10 cellular contexts compared by ENCODE assay signal in the genomic region with DNA sequence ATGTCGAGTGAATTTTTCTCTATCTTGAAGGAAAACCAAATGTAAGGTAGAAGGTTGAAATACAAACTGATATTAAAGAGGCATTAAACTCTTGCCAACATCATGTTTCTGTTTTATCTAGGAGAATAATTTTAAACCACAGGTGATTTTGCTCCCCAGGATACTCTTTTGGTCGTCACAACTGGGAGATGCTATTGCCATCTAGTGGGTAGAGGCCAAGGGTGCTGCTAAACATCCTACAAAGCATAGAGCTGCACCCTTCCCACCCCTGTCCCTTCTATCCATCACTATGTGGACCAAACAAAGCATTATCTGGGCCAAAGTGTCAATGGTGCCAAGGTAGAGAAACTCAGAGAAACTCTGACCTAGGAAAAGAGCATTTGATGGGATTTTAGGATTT.
DNase-seq lines count a peak whose midpoint lies in the region; ATAC-seq and TF ChIP-seq lines count a peak whose summit lies in the region.
"Had no signal": no experiment of that assay in that cellular context is flagged by ENCODE, and none has a peak within 500 bp of the region (broad histone marks: within the 10 kb centered on the region; RNA-seq: fewer than 3 reads in every experiment).

No MANE protein-coding gene starts in this region.

- DNase-seq in Ammon's horn (ENCODE audit: low spot score) = peak; percentile 20
- peak; percentile 7 to 43 for DNase-seq in SJCRH30
- peak; percentile 30 for DNase-seq in iPS-NIHi7 (ENCODE audit: extremely low spot score)
- no peak for DNase-seq in SIG-M5 treated with dmso at 0.1 percent for 504 hours (lab: John Stamatoyannopoulos, UW; ENCODE audit: unreplicated experiment)
- DNase-seq in omental fat pad (ENCODE audit: low spot score) = no peak
- DNase-seq in effector CD4-positive, alpha-beta T cell = no peak
- DNase-seq in glutamatergic neuron = no peak
- DNase-seq: stimulated activated CD4-positive, alpha-beta T cell treated with anti-CD3 and anti-CD28 coated beads, Interleukin-1b, Interleukin-23, amount 100 ng/mL, for 48 hours had no signal

- no peak overlapping the region for H3K27ac Mint-ChIP-seq in glutamatergic neuron (ENCODE audit: unreplicated experiment)
- H3K27ac Mint-ChIP-seq: activated naive CD8-positive, alpha-beta T cell had no signal

- no peak for TF ChIP-seq CTCF in omental fat pad (IDR thresholded peaks at IDR 0.05)
- no peak for TF ChIP-seq CTCF in glutamatergic neuron (IDR thresholded peaks at IDR 0.05; ENCODE audit: partially characterized antibody, unreplicated experiment)

- no peaks in the 10 kb centered on the region for H3K4me1 ChIP-seq in SJCRH30

- H3K4me3 Mint-ChIP-seq in glutamatergic neuron (ENCODE audit: unreplicated experiment) = no peak overlapping the region
- H3K4me3 Mint-ChIP-seq: activated naive CD8-positive, alpha-beta T cell had no signal

- no peaks in the 10 kb centered on the region for H3K9me3 ChIP-seq in SJCRH30 (replicated peaks)

- no peak overlapping the region for H3K4me3 ChIP-seq in SJCRH30

- H3K9me3 Mint-ChIP-seq in glutamatergic neuron (ENCODE audit: unreplicated experiment) = no peaks in the 10 kb centered on the region

- peak; percentile 61 for ATAC-seq in GM21529 (IDR thresholded peaks at IDR 0.05; ENCODE audit: unreplicated experiment)
- ATAC-seq in omental fat pad (ENCODE audit: low FRiP score) = no peak

- H3K27ac ChIP-seq in SJCRH30 = no peak overlapping the region

- H3K4me1 Mint-ChIP-seq in glutamatergic neuron (ENCODE audit: low read depth, unreplicated experiment) = no peaks in the 10 kb centered on the region

- H3K36me3 Mint-ChIP-seq in glutamatergic neuron (ENCODE audit: unreplicated experiment) = no peaks in the 10 kb centered on the region
- H3K36me3 Mint-ChIP-seq: activated naive CD8-positive, alpha-beta T cell had no signal

- no peaks in the 10 kb centered on the region for H3K27me3 Mint-ChIP-seq in glutamatergic neuron (ENCODE audit: unreplicated experiment)
- H3K27me3 Mint-ChIP-seq: activated naive CD8-positive, alpha-beta T cell had no signal

- no peaks in the 10 kb centered on the region for H3K27me3 ChIP-seq in SJCRH30

- no peaks in the 10 kb centered on the region for H3K36me3 ChIP-seq in SJCRH30

Comparison
In these comparisons a context has a peak if more than half of its experiments do, and no peak if none do; other contexts are left out.
1. DNase-seq: peak in Ammon's horn (single experiment), SJCRH30 (2 of 2) and iPS-NIHi7 (single experiment); none in SIG-M5 treated with dmso at 0.1 percent for 504 hours (single experiment), omental fat pad (single experiment), effector CD4-positive, alpha-beta T cell (single experiment) and glutamatergic neuron (single experiment).